ENCODE assay signal across 9 cellular contexts in the genomic region with DNA sequence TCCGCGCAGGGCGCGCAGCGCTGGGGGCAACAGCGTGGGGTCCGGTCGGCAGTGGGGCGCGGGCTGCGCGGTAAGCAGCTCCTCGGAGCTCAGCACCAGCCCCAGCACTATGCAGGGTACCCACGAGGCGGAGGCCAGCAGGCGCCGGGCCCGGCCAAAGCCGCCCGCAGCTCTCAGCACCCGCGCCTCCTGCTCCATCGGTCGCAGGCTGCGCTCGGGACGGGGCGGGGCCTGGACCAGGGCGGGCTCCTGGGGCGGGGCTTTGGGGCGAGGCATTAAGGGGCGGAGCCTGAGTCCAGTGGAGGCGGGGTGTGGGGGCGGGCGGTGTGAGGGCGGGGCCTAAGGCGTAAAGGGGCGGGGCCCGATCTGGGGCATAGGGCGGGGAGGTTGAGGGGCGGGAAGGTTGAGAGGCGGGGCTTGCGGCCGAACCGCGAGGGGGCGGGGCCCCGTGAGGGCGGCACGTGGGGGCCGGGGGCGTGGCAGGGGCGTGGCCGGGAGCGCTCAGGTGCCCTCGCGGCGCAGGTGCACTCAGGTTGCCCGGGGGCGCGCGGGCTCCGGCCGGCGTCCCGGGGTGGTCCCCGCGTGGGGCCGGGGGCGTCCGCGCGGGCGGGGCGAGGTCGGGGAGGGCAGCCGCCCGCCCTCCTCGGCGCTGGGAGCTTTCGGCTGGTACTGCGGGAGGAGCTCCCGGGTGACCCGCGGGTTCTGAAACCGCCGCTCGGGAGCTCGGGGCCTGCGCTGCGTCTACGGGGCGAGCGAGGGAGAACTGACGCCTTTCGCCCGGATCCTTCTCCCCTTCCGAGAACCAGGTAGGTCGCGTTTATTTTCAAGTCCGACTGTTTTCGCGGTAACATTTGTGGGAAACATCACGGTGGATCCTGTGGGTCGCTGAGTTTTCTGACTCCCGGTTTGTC. TPM values are rescaled to one million over a fixed set of nuclear protein-coding genes. Genes with fewer than 3 reads are reported as not detected.
DNase-seq lines count a peak whose midpoint lies in the region; ATAC-seq, FAIRE-seq and TF ChIP-seq lines count a peak whose summit lies in the region.
"Had no signal": no experiment of that assay in that cellular context is flagged by ENCODE, and none has a peak within 500 bp of the region (broad histone marks: within the 10 kb centered on the region; RNA-seq: fewer than 3 reads in every experiment).

No MANE protein-coding gene starts in this region.

- no peak overlapping the region for H3K14ac ChIP-seq in H1 (ENCODE audit: insufficient read length)

- H2AK5ac ChIP-seq in H1 (ENCODE audit: low read depth, low read length) = no peak overlapping the region

- H3K9me3 ChIP-seq in H1 (ENCODE audit: insufficient read depth in 2 of 2, low read depth in 1 of 2, low read length in 1 of 2) = no peaks in the 10 kb centered on the region

- peak; percentile 68 for FAIRE-seq in GM12891 (lab: Jason Lieb, UNC)
- FAIRE-seq in H1 (lab: Jason Lieb, UNC) = no peak
- FAIRE-seq: TTC549 had no signal

- TF ChIP-seq EP300 in H1 (IDR thresholded peaks at IDR 0.05; ENCODE audit: borderline replicate concordance in 1 of 2, low read depth in 2 of 2, low read length in 2 of 2) = no peak

- peak overlapping the region; percentile 36 to 67 (median 48) for H3K4me3 ChIP-seq in H1 (ENCODE audit: extremely low read depth in 1 of 4, insufficient read depth in 2 of 4, low read depth in 3 of 4, low read length in 4 of 4)

- no peak overlapping the region for H2BK5ac ChIP-seq in H1 (ENCODE audit: low read depth, low read length)

- peaks cover 73% of the 10 kb centered on the region for H3K27me3 Mint-ChIP-seq in mesothelial cell of epicardium (ENCODE audit: low read depth)

- no peak overlapping the region; the same call in 1 of the 2 replicates for H3K18ac ChIP-seq in H1 (ENCODE audit: extremely low read depth, low read length)

- peaks cover 0 to 12% (median 8%) of the 10 kb centered on the region in 4 experiments; a peak in 5 of 7 replicates for H3K4me1 ChIP-seq in H1 (replicated peaks in 1 of 4; ENCODE audit: control insufficient read depth in 3 of 4, insufficient read depth in 4 of 4, low read length in 3 of 4)

- TF ChIP-seq POLR2A in GM12891 (IDR thresholded peaks at IDR 0.05; ENCODE audit: low read depth, low read length) (no peak), H1 (IDR thresholded peaks at IDR 0.05; ENCODE audit: control extremely low read depth in 1 of 2, low read depth in 2 of 2, low read length in 2 of 2) (no peak)

- H3K27ac Mint-ChIP-seq in mesothelial cell of epicardium = no peak overlapping the region

- no peak for TF ChIP-seq RAD21 in H1 (IDR thresholded peaks at IDR 0.05 in 1 of 2, conservative IDR thresholded peaks at IDR 0.05 in 1 of 2; ENCODE audit: low read depth in 2 of 2, low read length in 2 of 2)

- TF ChIP-seq CTCF in H1 (IDR thresholded peaks at IDR 0.05; ENCODE audit: control extremely low read depth in 1 of 3, insufficient read depth in 1 of 3, low read depth in 1 of 3, low read length in 3 of 3) = no peak
- no peak for TF ChIP-seq CTCF in mesothelial cell of epicardium (IDR thresholded peaks at IDR 0.05; ENCODE audit: unreplicated experiment)

- no peak overlapping the region for H4K91ac ChIP-seq in H1 (replicated peaks; ENCODE audit: insufficient read length, low read length)

- no peak overlapping the region for H2AFZ ChIP-seq in H1 (ENCODE audit: low read length)

- CTCF ChIA-PET in H1 (lab: Charles Lee; ENCODE audit: partially characterized antibody) = no interaction called here

- H3K27ac ChIP-seq in H1 (ENCODE audit: low read depth, low read length) = no peak overlapping the region

- POLR2A ChIA-PET in H1 (lab: Charles Lee; ENCODE audit: partially characterized antibody) = interaction anchor here (0.6 to 1.2 kb wide), 3 partner anchors 16 to 391 kb away, joined by 3 to 4 read pairs (median 3); partner anchors contain the start of gene ZNF778

- peak overlapping the region; percentile 51; the same call in 1 of the 2 replicates for H4K8ac ChIP-seq in H1 (ENCODE audit: extremely low read depth, insufficient read depth, low read length)

- H2BK120ac ChIP-seq in H1 (replicated peaks; ENCODE audit: low read depth, low read length) = no peak overlapping the region

- no peak overlapping the region for H3K23ac ChIP-seq in H1 (ENCODE audit: insufficient read length)

- no peaks in the 10 kb centered on the region for H3K79me1 ChIP-seq in H1 (ENCODE audit: low read depth, low read length)

- no peak overlapping the region for H2BK20ac ChIP-seq in H1 (ENCODE audit: low read length)

- no peak overlapping the region for H2BK12ac ChIP-seq in H1 (ENCODE audit: low read depth, low read length)

- WGBS in H1 (ENCODE audit: extremely low coverage in 1 of 2, insufficient coverage in 1 of 2, insufficient read length in 1 of 2, insufficient replicate concordance in 2 of 2, low coverage in 1 of 2, low lambda C conversion rate in 2 of 2, missing lambda C conversion rate in 1 of 2), 2 experiments = 20% methylated on average over 1 of the region's 106 CpGs; no CpG with 5 or more reads in 1 of the 2 experiments

- DNase-seq in GM12891 (ENCODE audit: insufficient read length, low spot score) (peak; percentile 85), NCI-H2171 (lab: John Stamatoyannopoulos, UW) (peak; percentile 99), H1 (ENCODE audit: low read depth in 1 of 2, low spot score in 2 of 2) (peak; percentile 53 to 99), mesothelial cell of epicardium (ENCODE audit: low spot score in 2 of 2, unreplicated experiment in 2 of 2) (peak; percentile 84 to 89), GF-D8 (lab: John Stamatoyannopoulos, UW) (no peak)
- peak; percentile 89 for DNase-seq in activated CD8-positive, alpha-beta memory T cell treated with anti-CD3 and anti-CD28 coated beads for 24 hours
- peak; percentile 47 to 50 for DNase-seq in stimulated activated CD8-positive, alpha-beta memory T cell treated with anti-CD3 and anti-CD28 coated beads, Interleukin-4, amount 100 ng/mL, for 4 hours (ENCODE audit: low read depth in 2 of 2, low spot score in 1 of 2)

- H3K79me2 ChIP-seq in H1 (ENCODE audit: control insufficient read depth in 1 of 2, insufficient read depth in 2 of 2, low read length in 2 of 2) = no peaks in the 10 kb centered on the region

- H3K4ac ChIP-seq in H1 (replicated peaks; ENCODE audit: insufficient read length, low read depth, low read length) = no peak overlapping the region

- H3K23me2 ChIP-seq in H1 (ENCODE audit: low read depth, low read length) = peaks cover 10% of the 10 kb centered on the region; the same call in 1 of the 2 replicates

- H2BK15ac ChIP-seq in H1 (ENCODE audit: low read length) = no peak overlapping the region

- peaks cover 6% of the 10 kb centered on the region for H3K36me3 Mint-ChIP-seq in mesothelial cell of epicardium

- H3K56ac ChIP-seq in H1 (replicated peaks; ENCODE audit: insufficient read length, low read depth, low read length) = no peak overlapping the region

- H3K4me2 ChIP-seq in H1 (ENCODE audit: insufficient read depth in 1 of 2, low read depth in 2 of 2, low read length in 2 of 2) = peak overlapping the region; percentile 80 to 92

- peaks cover 3% of the 10 kb centered on the region for H3K4me1 Mint-ChIP-seq in mesothelial cell of epicardium

- no peaks in the 10 kb centered on the region for H3K36me3 ChIP-seq in H1 (ENCODE audit: control insufficient read depth in 2 of 4, insufficient read depth in 4 of 4, low read length in 3 of 4)

- peaks cover 0 to 4% of the 10 kb centered on the region in 2 experiments for H4K20me1 ChIP-seq in H1 (replicated peaks in 1 of 2; ENCODE audit: control insufficient read depth in 1 of 2, insufficient read depth in 2 of 2, low read length in 2 of 2)

- peak overlapping the region in 1 of 4 experiments; percentile 30; a peak in 2 of 7 replicates for H3K9ac ChIP-seq in H1 (replicated peaks in 1 of 4; ENCODE audit: extremely low read depth in 1 of 4, low read depth in 3 of 4, low read length in 3 of 4)

- no peak overlapping the region for H4K5ac ChIP-seq in H1 (ENCODE audit: insufficient read length, low read depth, low read length)

- no peak for ATAC-seq in GM21786 (IDR thresholded peaks at IDR 0.05; ENCODE audit: unreplicated experiment)

- peak overlapping the region; percentile 57 for H3K4me3 Mint-ChIP-seq in mesothelial cell of epicardium

- H3K27me3 ChIP-seq in H1 (replicated peaks in 1 of 4; ENCODE audit: control insufficient read depth in 3 of 4, extremely low read depth in 1 of 4, insufficient read depth in 3 of 4, low read length in 3 of 4) = peaks cover 11 to 40% (median 30%) of the 10 kb centered on the region in 4 experiments

- H3K9me3 Mint-ChIP-seq in mesothelial cell of epicardium = peaks cover 10% of the 10 kb centered on the region

RNA-seq across cellular contexts. Expression of gene SLC22A31, which starts 1.4 kb away (rescaled TPM):
- 0.06 TPM for polyA plus RNA-seq in GM12891 (2012; ENCODE audit: low read depth, missing spikeins)
- total RNA-seq in H1 (2021; fragmentation: NEBNext Ultra II Directional; extraction: Animal tissue kit (Norgen Biotek cat#: 25700)) = 10.6 and 11.1 TPM in 2 replicates
- 7.7 and 7.9 TPM in 2 replicates for polyA plus RNA-seq in H1 (2011; rRNA removed)
- polyA plus RNA-seq in H1 (2011; cell fraction: cytosol; rRNA removed) = 6.7 TPM
- 50.6 TPM for polyA plus RNA-seq in H1 (2011; cell fraction: nucleus; rRNA removed)
- polyA plus RNA-seq in H1 (2012, experiment 1 of 2) = 5.9 to 13.0 TPM (median 10.2 TPM) in 4 replicates
- polyA plus RNA-seq in H1 (2012, experiment 2 of 2) = 5.9 TPM
- 7.2 TPM for polyA plus RNA-seq in H1 (2013, experiment 1 of 2)
- polyA plus RNA-seq in H1 (2013, experiment 2 of 2) = 7.0 TPM
- 1.2 and 2.6 TPM in 2 replicates for polyA minus RNA-seq in H1 (2011; rRNA and poly(A)+ RNA removed)
- 3.0 TPM for polyA minus RNA-seq in H1 (2011; cell fraction: cytosol; rRNA and poly(A)+ RNA removed)
- 10.6 TPM for polyA minus RNA-seq in H1 (2011; cell fraction: nucleus; rRNA and poly(A)+ RNA removed)
- total RNA-seq in mesothelial cell of epicardium = 1.1 to 1.7 TPM (median 1.1 TPM) in 3 replicates

RNA-seq across cellular contexts. Expression of gene ZNF778, which starts 15.8 kb away (rescaled TPM):
- 3.7 TPM for polyA plus RNA-seq in GM12891 (2012; ENCODE audit: low read depth, missing spikeins)
- 19.8 and 21.9 TPM in 2 replicates for total RNA-seq in H1 (2021; fragmentation: NEBNext Ultra II Directional; extraction: Animal tissue kit (Norgen Biotek cat#: 25700))
- polyA plus RNA-seq in H1 (2011; rRNA removed) = 8.6 and 9.5 TPM in 2 replicates
- polyA plus RNA-seq in H1 (2011; cell fraction: cytosol; rRNA removed) = 8.3 TPM
- polyA plus RNA-seq in H1 (2011; cell fraction: nucleus; rRNA removed) = 11.0 TPM
- 8.9 to 11.6 TPM (median 10.6 TPM) in 4 replicates for polyA plus RNA-seq in H1 (2012, experiment 1 of 2)
- polyA plus RNA-seq in H1 (2012, experiment 2 of 2) = 0.62 TPM
- polyA plus RNA-seq in H1 (2013, experiment 1 of 2) = 11.3 TPM
- polyA plus RNA-seq in H1 (2013, experiment 2 of 2) = 10.3 TPM
- 30.1 and 31.7 TPM in 2 replicates for polyA minus RNA-seq in H1 (2011; rRNA and poly(A)+ RNA removed)
- polyA minus RNA-seq in H1 (2011; cell fraction: cytosol; rRNA and poly(A)+ RNA removed) = 26.0 TPM
- polyA minus RNA-seq in H1 (2011; cell fraction: nucleus; rRNA and poly(A)+ RNA removed) = 19.5 TPM
- 8.9 to 12.5 TPM (median 10.4 TPM) in 3 replicates for total RNA-seq in mesothelial cell of epicardium

RNA-seq across cellular contexts. Expression of gene CDH15, which starts 30.2 kb away (rescaled TPM):
- 0.22 TPM for polyA plus RNA-seq in GM12891 (2012; ENCODE audit: low read depth, missing spikeins)
- 0.65 and 0.82 TPM in 2 replicates for total RNA-seq in H1 (2021; fragmentation: NEBNext Ultra II Directional; extraction: Animal tissue kit (Norgen Biotek cat#: 25700))
- 0.50 and 0.60 TPM in 2 replicates for polyA plus RNA-seq in H1 (2011; rRNA removed)
- polyA plus RNA-seq in H1 (2011; cell fraction: cytosol; rRNA removed) = 0.59 TPM
- 1.0 TPM for polyA plus RNA-seq in H1 (2011; cell fraction: nucleus; rRNA removed)
- polyA plus RNA-seq in H1 (2012, experiment 1 of 2) = 0.33 to 0.53 TPM (median 0.35 TPM) in 4 replicates
- 0.35 TPM for polyA plus RNA-seq in H1 (2012, experiment 2 of 2)
- 0.65 TPM for polyA plus RNA-seq in H1 (2013, experiment 1 of 2)
- 0.57 TPM for polyA plus RNA-seq in H1 (2013, experiment 2 of 2)
- 0.07 TPM in 1 of 2 replicates, not detected in the other for polyA minus RNA-seq in H1 (2011; rRNA and poly(A)+ RNA removed)
- polyA minus RNA-seq in H1 (2011; cell fraction: cytosol; rRNA and poly(A)+ RNA removed) = 0.73 TPM
- 0.60 TPM for polyA minus RNA-seq in H1 (2011; cell fraction: nucleus; rRNA and poly(A)+ RNA removed)
- total RNA-seq in mesothelial cell of epicardium = 0.18 to 0.24 TPM (median 0.20 TPM) in 3 replicates
